ENCODE assay signal across 18 cellular contexts in genomic region chr2:166485558-166486193, GRCh38. TPM values are rescaled to one million over a fixed set of nuclear protein-coding genes. Genes with fewer than 3 reads are reported as not detected.
DNase-seq lines count a peak whose midpoint lies in the region; ATAC-seq and TF ChIP-seq lines count a peak whose summit lies in the region.
"Had no signal": no experiment of that assay in that cellular context is flagged by ENCODE, and none has a peak within 500 bp of the region (broad histone marks: within the 10 kb centered on the region; RNA-seq: fewer than 3 reads in every experiment).

No MANE protein-coding gene starts in this region.

- 45 to 93% methylated on average over 3 to 5 of the region's 5 CpGs for WGBS in gastroesophageal sphincter (ENCODE audit: low coverage in 1 of 2), 2 donors
- 49% methylated on average over 5 of the region's 5 CpGs for WGBS in right cardiac atrium
- WGBS in suprapubic skin, result 65% methylated on average over 5 of the region's 5 CpGs

- H3K36me3 ChIP-seq in gastroesophageal sphincter, result no peaks in the 10 kb centered on the region
- no peaks in the 10 kb centered on the region for H3K36me3 ChIP-seq in upper lobe of right lung
- H3K36me3 ChIP-seq in suprapubic skin, result no peaks in the 10 kb centered on the region
- H3K36me3 ChIP-seq: MG63 had no signal

- TF ChIP-seq POLR2A in gastroesophageal sphincter (IDR thresholded peaks at IDR 0.05), result no peak
- TF ChIP-seq POLR2A in suprapubic skin (IDR thresholded peaks at IDR 0.05), result no peak

- peak; percentile 81 for ATAC-seq in gastroesophageal sphincter
- peak; percentile 85 to 89 for ATAC-seq in right cardiac atrium
- no peak for ATAC-seq in upper lobe of right lung

- TF ChIP-seq CTCF in gastroesophageal sphincter (IDR thresholded peaks at IDR 0.05) (no peak), retinal pigment epithelial cell (conservative IDR thresholded peaks at IDR 0.05; ENCODE audit: low read depth, low read length) (no peak), upper lobe of right lung (IDR thresholded peaks at IDR 0.05) (no peak), suprapubic skin (IDR thresholded peaks at IDR 0.05) (no peak)

- peak overlapping the region in 3 of 4 donors; percentile 33 to 58 (median 40) for H3K27ac ChIP-seq in gastroesophageal sphincter
- H3K27ac ChIP-seq in right cardiac atrium (ENCODE audit: low read length), result no peak overlapping the region
- peak overlapping the region; percentile 64 for H3K27ac ChIP-seq in upper lobe of right lung
- H3K27ac ChIP-seq in suprapubic skin, result no peak overlapping the region

- no peaks in the 10 kb centered on the region for H3K9me3 ChIP-seq in gastroesophageal sphincter
- H3K9me3 ChIP-seq in right cardiac atrium (ENCODE audit: control insufficient read depth, low read length), result no peaks in the 10 kb centered on the region
- no peaks in the 10 kb centered on the region for H3K9me3 ChIP-seq in upper lobe of right lung
- H3K9me3 ChIP-seq in suprapubic skin, result no peaks in the 10 kb centered on the region
- H3K9me3 ChIP-seq: MG63 had no signal

- H3K27me3 ChIP-seq in gastroesophageal sphincter (no peaks in the 10 kb centered on the region), right cardiac atrium (ENCODE audit: control insufficient read depth, insufficient read depth) (no peaks in the 10 kb centered on the region), upper lobe of right lung (no peaks in the 10 kb centered on the region), suprapubic skin (no peaks in the 10 kb centered on the region)
- H3K27me3 ChIP-seq: MG63 had no signal

- intact Hi-C loops in right cardiac atrium (cut with DNase I) (no loop called here), upper lobe of right lung (cut with DNase I) (no loop called here)

- DNase-seq in right cardiac atrium, result no peak
- DNase-seq in retinal pigment epithelial cell (ENCODE audit: low read depth), result peak; percentile 8
- DNase-seq in upper lobe of right lung, result no peak
- DNase-seq in suprapubic skin (ENCODE audit: low spot score in 2 of 2), result no peak
- no peak for DNase-seq in activated CD8-positive, alpha-beta memory T cell treated with anti-CD3 and anti-CD28 coated beads, Interleukin-2, amount 50 U/mL, for 4 hours
- no peak for DNase-seq in kidney tubule cell (ENCODE audit: low spot score)
- no peak for DNase-seq in NCI-H526 (lab: John Stamatoyannopoulos, UW)
- DNase-seq: EL, H9, IMR-90, Karpas-422, MG63, NCI-H1092, NCI-H1694, NCI-H69, SIG-M5 had no signal

- no peak overlapping the region for H3K4me3 ChIP-seq in gastroesophageal sphincter
- H3K4me3 ChIP-seq in right cardiac atrium (ENCODE audit: low read length), result no peak overlapping the region
- H3K4me3 ChIP-seq in retinal pigment epithelial cell (ENCODE audit: low read length), result no peak overlapping the region
- no peak overlapping the region for H3K4me3 ChIP-seq in upper lobe of right lung
- no peak overlapping the region for H3K4me3 ChIP-seq in suprapubic skin
- H3K4me3 ChIP-seq: MG63 had no signal

- no peak for TF ChIP-seq EP300 in gastroesophageal sphincter (IDR thresholded peaks at IDR 0.05)
- no peak for TF ChIP-seq EP300 in suprapubic skin (IDR thresholded peaks at IDR 0.05)

- no peaks in the 10 kb centered on the region for H3K4me1 ChIP-seq in gastroesophageal sphincter
- H3K4me1 ChIP-seq in right cardiac atrium (ENCODE audit: control insufficient read depth, insufficient read depth, low read length), result no peaks in the 10 kb centered on the region
- no peaks in the 10 kb centered on the region for H3K4me1 ChIP-seq in upper lobe of right lung
- H3K4me1 ChIP-seq in suprapubic skin, result no peaks in the 10 kb centered on the region

RNA-seq across cellular contexts. Expression of gene SCN7A, which starts 8.4 kb away (rescaled TPM):
- 10 to 100 TPM; 67.4 to 92.5 (median 72.4) TPM for total RNA-seq in gastroesophageal sphincter
- 10 to 100 TPM; 20.7 to 28.5 (median 23.4) TPM for total RNA-seq in right cardiac atrium
- 9.4 TPM for polyA plus RNA-seq in right cardiac atrium
- total RNA-seq in upper lobe of right lung, result 97.1 TPM
- 1 to 10 TPM; 2.5 to 4.6 (median 3.4) TPM for total RNA-seq in suprapubic skin
- total RNA-seq: HT1080 had no signal

Comparison
In these comparisons a context has a peak if more than half of its experiments do, and no peak if none do; other contexts are left out.
1. H3K27ac ChIP-seq: peak in gastroesophageal sphincter (3 of 4) and upper lobe of right lung (single experiment); none in right cardiac atrium (single experiment) and suprapubic skin (single experiment).